ENCODE assay signal across 8 cellular contexts in genomic region chr7:133252858-133253521, GRCh38. TPM values are rescaled to one million over a fixed set of nuclear protein-coding genes. Genes with fewer than 3 reads are reported as not detected.
DNase-seq lines count a peak whose midpoint lies in the region; TF ChIP-seq lines count a peak whose summit lies in the region.

Gene EXOC4, plus strand, starts transcription at chr7:133253078.

- 0 out of 5 replicates have a peak, but pooled peaks cover 0 to 3% of the 10 kb centered on the region in 2 experiments for H3K9me3 Mint-ChIP-seq in H9
- H3K9me3 Mint-ChIP-seq in nephron = peaks cover 6% of the 10 kb centered on the region
- no peaks in the 10 kb centered on the region for H3K9me3 Mint-ChIP-seq in stimulated activated naive CD8-positive, alpha-beta T cell treated with anti-CD3 and anti-CD28 coated beads, Interleukin-15, Interleukin-2, amounts not matched to agents 100 ng/mL and 50 ng/mL, for 24 hours

- H3K18ac ChIP-seq in H9 (ENCODE audit: insufficient read length, low read depth, low read length) = peak within 1 kb of the TSS; percentile 73

- H3K27me3 Mint-ChIP-seq in H9 (ENCODE audit: low read depth) (no peaks in the 10 kb centered on the region), nephron (ENCODE audit: low read depth) (no peaks in the 10 kb centered on the region)
- no peaks in the 10 kb centered on the region for H3K27me3 Mint-ChIP-seq in stimulated activated naive CD8-positive, alpha-beta T cell treated with anti-CD3 and anti-CD28 coated beads, Interleukin-15, Interleukin-2, amounts not matched to agents 100 ng/mL and 50 ng/mL, for 24 hours

- no peak within 1 kb of the TSS for H3K27ac ChIP-seq in H9 (ENCODE audit: insufficient read length, low read depth, low read length)

- H2BK5ac ChIP-seq in H9 (ENCODE audit: insufficient read length, low read length) = no peak within 1 kb of the TSS

- H3K36me3 ChIP-seq in MG63 = no peaks in the 10 kb centered on the region

- no peaks in the 10 kb centered on the region for H3K79me1 ChIP-seq in H9 (ENCODE audit: insufficient read depth, low read depth, low read length, poor library complexity, severe bottlenecking)

- peaks cover 2% of the 10 kb centered on the region; the same call in 1 of the 2 replicates for H3K79me2 ChIP-seq in H9 (ENCODE audit: insufficient read depth, low read length)

- no peak within 1 kb of the TSS for H2AFZ ChIP-seq in H9 (ENCODE audit: low read length)

- H3K23me2 ChIP-seq in H9 (ENCODE audit: insufficient read length, low read depth, low read length, poor library complexity, severe bottlenecking) = peaks cover 5% of the 10 kb centered on the region

- TF ChIP-seq CTCF in H9 (conservative IDR thresholded peaks at IDR 0.05) = no peak
- no peak for TF ChIP-seq CTCF in fibroblast of the aortic adventitia (IDR thresholded peaks at IDR 0.05; ENCODE audit: insufficient read depth, low read length)
- TF ChIP-seq CTCF in nephron (IDR thresholded peaks at IDR 0.05; ENCODE audit: unreplicated experiment in 3 of 3) = no peak

- no peak within 1 kb of the TSS for H4K91ac ChIP-seq in H9 (ENCODE audit: insufficient read length, low read depth, low read length)

- no peaks in the 10 kb centered on the region for H4K20me1 ChIP-seq in H9 (ENCODE audit: control insufficient read depth, insufficient read depth, insufficient read length)

- H3K9ac ChIP-seq in H9 (ENCODE audit: extremely low read depth, insufficient read length, low read length) = peak within 1 kb of the TSS; percentile 90

- no peak within 1 kb of the TSS for H2BK20ac ChIP-seq in H9 (ENCODE audit: low read depth, low read length, poor library complexity, severe bottlenecking)

- no peak within 1 kb of the TSS for H2AK5ac ChIP-seq in H9 (ENCODE audit: insufficient read length, low read length)

- no peaks in the 10 kb centered on the region for H3K4me1 ChIP-seq in H9 (ENCODE audit: insufficient read depth, low read length)

- H3K4me2 ChIP-seq in H9 (ENCODE audit: insufficient read depth, insufficient read length, low read length) = peak within 1 kb of the TSS; percentile 99

- H3K27me3 ChIP-seq in H9 (ENCODE audit: insufficient read depth, low read length) (no peaks in the 10 kb centered on the region), MG63 (no peaks in the 10 kb centered on the region)

- H3K36me3 Mint-ChIP-seq in H9 (ENCODE audit: insufficient read depth in 1 of 3, low read depth in 3 of 3) (peaks cover 0 to 5% (median 0%) of the 10 kb centered on the region in 3 experiments; a peak in 3 of 7 replicates), nephron (ENCODE audit: low read depth) (peaks cover 11% of the 10 kb centered on the region)
- H3K36me3 Mint-ChIP-seq in stimulated activated naive CD8-positive, alpha-beta T cell treated with anti-CD3 and anti-CD28 coated beads, Interleukin-15, Interleukin-2, amounts not matched to agents 100 ng/mL and 50 ng/mL, for 24 hours (ENCODE audit: low read depth) = peaks cover 5% of the 10 kb centered on the region

- H2BK15ac ChIP-seq in H9 (ENCODE audit: low read depth, low read length) = no peak within 1 kb of the TSS

- DNase-seq in ELR (ENCODE audit: low read depth) (peak; percentile 97), H9 (peak; percentile 97), MG63 (peak; percentile 81), SHP77 treated with DMSO at 0.1 percent for 48 hours (lab: John Stamatoyannopoulos, UW) (peak; percentile 96), fibroblast of the aortic adventitia (ENCODE audit: low read depth) (peak; percentile 98)
- peak; percentile 95 for DNase-seq in activated effector memory CD4-positive, alpha-beta T cell treated with anti-CD3 and anti-CD28 coated beads, Interleukin-2, amount 50 U/mL, for 16 hours

- no peak within 1 kb of the TSS for H4K8ac ChIP-seq in H9 (replicated peaks; ENCODE audit: insufficient read length, low read depth, low read length)

- H3K14ac ChIP-seq in H9 (ENCODE audit: insufficient read depth, low read length) = peak within 1 kb of the TSS; percentile 77

- no peak within 1 kb of the TSS for H3K56ac ChIP-seq in H9 (ENCODE audit: insufficient read length, low read depth, low read length)

- H3K23ac ChIP-seq in H9 (ENCODE audit: insufficient read length, low read depth, low read length) = no peak within 1 kb of the TSS

- H3K9me3 ChIP-seq in H9 (ENCODE audit: control insufficient read depth, low read depth, low read length) = no peaks in the 10 kb centered on the region
- no peaks in the 10 kb centered on the region for H3K9me3 ChIP-seq in MG63

- H3K27ac Mint-ChIP-seq in H9 (peak within 1 kb of the TSS; percentile 82 to 99 (median 96)), nephron (peak within 1 kb of the TSS; percentile 85 to 97 (median 96))
- peak within 1 kb of the TSS; percentile 86 for H3K27ac Mint-ChIP-seq in stimulated activated naive CD8-positive, alpha-beta T cell treated with anti-CD3 and anti-CD28 coated beads, Interleukin-15, Interleukin-2, amounts not matched to agents 100 ng/mL and 50 ng/mL, for 24 hours

- peak within 1 kb of the TSS; percentile 93 to 96 for H3K4me3 Mint-ChIP-seq in H9
- H3K4me3 Mint-ChIP-seq in nephron = peak within 1 kb of the TSS; percentile 96 to 97 (median 96)
- H3K4me3 Mint-ChIP-seq in stimulated activated naive CD8-positive, alpha-beta T cell treated with anti-CD3 and anti-CD28 coated beads, Interleukin-15, Interleukin-2, amounts not matched to agents 100 ng/mL and 50 ng/mL, for 24 hours = peak within 1 kb of the TSS; percentile 94

- peak within 1 kb of the TSS; percentile 80 for H3K4me3 ChIP-seq in MG63
- peak within 1 kb of the TSS; percentile 98 for H3K4me3 ChIP-seq in fibroblast of the aortic adventitia (ENCODE audit: low read depth, low read length)

- peaks cover 15 to 19% of the 10 kb centered on the region in 2 experiments for H3K4me1 Mint-ChIP-seq in H9
- H3K4me1 Mint-ChIP-seq in nephron = peaks cover 29% of the 10 kb centered on the region
- peaks cover 42% of the 10 kb centered on the region for H3K4me1 Mint-ChIP-seq in stimulated activated naive CD8-positive, alpha-beta T cell treated with anti-CD3 and anti-CD28 coated beads, Interleukin-15, Interleukin-2, amounts not matched to agents 100 ng/mL and 50 ng/mL, for 24 hours (ENCODE audit: low read depth)

- H3K4ac ChIP-seq in H9 (ENCODE audit: low read depth, low read length) = no peak within 1 kb of the TSS

- no peak within 1 kb of the TSS for H4K5ac ChIP-seq in H9 (ENCODE audit: insufficient read length, low read depth, low read length)

- H3T11ph ChIP-seq in H9 (ENCODE audit: low read length) = no peak within 1 kb of the TSS

- no peak within 1 kb of the TSS for H2BK120ac ChIP-seq in H9 (ENCODE audit: low read depth, low read length, poor library complexity, severe bottlenecking)

- no peak within 1 kb of the TSS for H2BK12ac ChIP-seq in H9 (ENCODE audit: insufficient read length, low read depth, low read length)

- WGBS in H9 (ENCODE audit: extremely low coverage, insufficient read length, low lambda C conversion rate) = no CpG with 5 or more reads among the region's 25 CpGs

RNA-seq across cellular contexts. Expression of gene EXOC4, which starts in this region (rescaled TPM):
- total RNA-seq in H9 (2021) (71.7 and 75.8 TPM in 2 replicates), fibroblast of the aortic adventitia (ENCODE audit: low replicate concordance) (86.2 and 105 TPM in 2 replicates)
- 6.4 and 24.1 TPM in 2 replicates for total RNA-seq in MG63 (2014; rRNA removed; shearing (Covaris generic); ENCODE audit: low replicate concordance)
